In genomic region chr14:94545131-94545841, GRCh38 we compare ENCODE assay signal across 22 cellular contexts. TPM values are rescaled to one million over a fixed set of nuclear protein-coding genes. Genes with fewer than 3 reads are reported as not detected.
DNase-seq lines count a peak whose midpoint lies in the region; ATAC-seq and TF ChIP-seq lines count a peak whose summit lies in the region.
"Had no signal": no experiment of that assay in that cellular context is flagged by ENCODE, and none has a peak within 500 bp of the region (broad histone marks: within the 10 kb centered on the region; RNA-seq: fewer than 3 reads in every experiment).

No MANE protein-coding gene starts in this region.

- ATAC-seq in activated CD8-positive, alpha-beta memory T cell treated with anti-CD3 and anti-CD28 coated beads, Interleukin-2, amount 10 ng/mL, durations not matched to agents 7 days and 5 days: no peak
- no peak for ATAC-seq in HG02571 (IDR thresholded peaks at IDR 0.05; ENCODE audit: unreplicated experiment)
- no peak for ATAC-seq in psoas muscle

- H3K4me3 Mint-ChIP-seq in activated CD8-positive, alpha-beta memory T cell treated with anti-CD3 and anti-CD28 coated beads, Interleukin-2, amount 10 ng/mL, durations not matched to agents 7 days and 5 days: no peak overlapping the region
- H3K4me3 Mint-ChIP-seq: CD14-positive monocyte had no signal

- H3K27ac ChIP-seq in psoas muscle: no peak overlapping the region
- H3K27ac ChIP-seq: neutrophil, stomach, VCaP had no signal

- no peak overlapping the region for H3K27ac Mint-ChIP-seq in activated CD8-positive, alpha-beta memory T cell treated with anti-CD3 and anti-CD28 coated beads, Interleukin-2, amount 10 ng/mL, durations not matched to agents 7 days and 5 days

- no peaks in the 10 kb centered on the region for H3K9me3 ChIP-seq in psoas muscle
- H3K9me3 ChIP-seq: neutrophil had no signal

- H3K4me1 Mint-ChIP-seq in activated CD8-positive, alpha-beta memory T cell treated with anti-CD3 and anti-CD28 coated beads, Interleukin-2, amount 10 ng/mL, durations not matched to agents 7 days and 5 days: no peaks in the 10 kb centered on the region
- H3K4me1 Mint-ChIP-seq: CD14-positive monocyte had no signal

- 59 to 68% (median 60%) methylated on average over 15 of the region's 15 CpGs for WGBS in psoas muscle, 3 donors

- no peak for TF ChIP-seq CTCF in astrocyte of the spinal cord (IDR thresholded peaks at IDR 0.05; ENCODE audit: low read depth, low read length)
- TF ChIP-seq CTCF in psoas muscle (IDR thresholded peaks at IDR 0.05): no peak

- peak; percentile 27 for DNase-seq in activated CD8-positive, alpha-beta memory T cell treated with anti-CD3 and anti-CD28 coated beads, Interleukin-2, amount 10 ng/mL, durations not matched to agents 7 days and 5 days
- DNase-seq in activated CD8-positive, alpha-beta memory T cell treated with anti-CD3 and anti-CD28 coated beads, Interleukin-2, amount 50 U/mL, for 48 hours: no peak
- DNase-seq in astrocyte of the spinal cord (ENCODE audit: low read depth, low spot score): peak; percentile 85
- peak; percentile 58 for DNase-seq in inferior parietal cortex (ENCODE audit: extremely low spot score)
- peak; percentile 67 for DNase-seq in superior temporal gyrus (ENCODE audit: extremely low spot score)
- DNase-seq in DMS114 treated with DMSO at 0.1 percent for 48 hours (lab: John Stamatoyannopoulos, UW; ENCODE audit: unreplicated experiment): no peak
- DNase-seq in psoas muscle: no peak
- DNase-seq: ACHN; midbrain; NCI-H187 treated with DMSO at 0.1 percent for 48 hours; NCI-H510A; SHP77 treated with DMSO at 0.1 percent for 48 hours; stimulated activated CD4-positive, alpha-beta T cell treated with anti-CD3 and anti-CD28 coated beads, Interleukin-2, amount 100 ng/mL, for 24 hours; stomach; T-helper 1 cell had no signal

- intact Hi-C loops in psoas muscle (cut with DNase I): no loop called here

- no peaks in the 10 kb centered on the region for H3K36me3 Mint-ChIP-seq in activated CD8-positive, alpha-beta memory T cell treated with anti-CD3 and anti-CD28 coated beads, Interleukin-2, amount 10 ng/mL, durations not matched to agents 7 days and 5 days
- H3K36me3 Mint-ChIP-seq: CD14-positive monocyte had no signal

- no peaks in the 10 kb centered on the region for H3K4me1 ChIP-seq in psoas muscle

- H3K9me3 Mint-ChIP-seq in activated CD8-positive, alpha-beta memory T cell treated with anti-CD3 and anti-CD28 coated beads, Interleukin-2, amount 10 ng/mL, durations not matched to agents 7 days and 5 days (ENCODE audit: low read depth): no peaks in the 10 kb centered on the region

- CTCF ChIA-PET in activated CD8-positive, alpha-beta memory T cell treated with anti-CD3 and anti-CD28 coated beads, Interleukin-2, amount 10 ng/mL, durations not matched to agents 7 days and 5 days (lab: Charles Lee): no interaction called here

- in situ Hi-C loops in astrocyte of the spinal cord (cut with HindIII; ENCODE audit: low sequenced_read_pairs): no loop called here

- H3K27me3 Mint-ChIP-seq in activated CD8-positive, alpha-beta memory T cell treated with anti-CD3 and anti-CD28 coated beads, Interleukin-2, amount 10 ng/mL, durations not matched to agents 7 days and 5 days: no peaks in the 10 kb centered on the region

- H3K36me3 ChIP-seq in psoas muscle (ENCODE audit: insufficient read depth in 1 of 2, low read depth in 1 of 2): no peaks in the 10 kb centered on the region
- H3K36me3 ChIP-seq: neutrophil, stomach had no signal

- no peaks in the 10 kb centered on the region for H3K27me3 ChIP-seq in psoas muscle (ENCODE audit: insufficient read depth in 3 of 3, low read length in 2 of 3)

- no peak overlapping the region for H3K4me3 ChIP-seq in astrocyte of the spinal cord (ENCODE audit: low read depth, low read length)
- no peak overlapping the region for H3K4me3 ChIP-seq in psoas muscle
- H3K4me3 ChIP-seq: stomach had no signal

RNA-seq across cellular contexts. Expression of gene SERPINA4, which starts 16.0 kb away (rescaled TPM):
- total RNA-seq in activated CD8-positive, alpha-beta memory T cell treated with anti-CD3 and anti-CD28 coated beads, Interleukin-2, amount 10 ng/mL, durations not matched to agents 7 days and 5 days: not detected
- not detected for total RNA-seq in psoas muscle
- not detected for polyA plus RNA-seq in psoas muscle
- total RNA-seq: chondrocyte, fibroblast of villous mesenchyme, urinary bladder had no signal
- polyA plus RNA-seq: CD14-positive monocyte, urinary bladder had no signal

RNA-seq across cellular contexts. Expression of gene SERPINA5, which starts 35.9 kb away (rescaled TPM):
- total RNA-seq in activated CD8-positive, alpha-beta memory T cell treated with anti-CD3 and anti-CD28 coated beads, Interleukin-2, amount 10 ng/mL, durations not matched to agents 7 days and 5 days: not detected
- total RNA-seq in psoas muscle: 10 to 100 TPM in 3 of 4 donors, 1 to 10 TPM in 1; 7.2 to 59.7 (median 24.9) TPM
- 100 to 1,000 TPM in 1 of 3 donors, 1 to 10 TPM in 2; 2.6 to 107 (median 4.2) TPM for polyA plus RNA-seq in psoas muscle
- total RNA-seq: fibroblast of villous mesenchyme had no signal
- polyA plus RNA-seq: CD14-positive monocyte had no signal

RNA-seq across cellular contexts. Expression of gene SERPINA12, which starts 36.0 kb away (rescaled TPM):
- not detected for total RNA-seq in activated CD8-positive, alpha-beta memory T cell treated with anti-CD3 and anti-CD28 coated beads, Interleukin-2, amount 10 ng/mL, durations not matched to agents 7 days and 5 days
- not detected for total RNA-seq in psoas muscle
- polyA plus RNA-seq in psoas muscle: not detected
- total RNA-seq: chondrocyte, fibroblast of villous mesenchyme, stomach, urinary bladder had no signal
- polyA plus RNA-seq: CD14-positive monocyte, urinary bladder had no signal

Comparison
In these comparisons a context has a peak if more than half of its experiments do, and no peak if none do; other contexts are left out.
1. DNase-seq: peak in activated CD8-positive, alpha-beta memory T cell treated with anti-CD3 and anti-CD28 coated beads, Interleukin-2, amount 10 ng/mL, durations not matched to agents 7 days and 5 days (single experiment), astrocyte of the spinal cord (single experiment), inferior parietal cortex (single experiment) and superior temporal gyrus (single experiment); none in activated CD8-positive, alpha-beta memory T cell treated with anti-CD3 and anti-CD28 coated beads, Interleukin-2, amount 50 U/mL, for 48 hours (single experiment), DMS114 treated with DMSO at 0.1 percent for 48 hours (single experiment) and psoas muscle (0 of 2).
2. RNA of gene SERPINA5, which starts 35.9 kb away (total RNA-seq): 7.2 to 59.7 TPM in psoas muscle; not detected in activated CD8-positive, alpha-beta memory T cell treated with anti-CD3 and anti-CD28 coated beads, Interleukin-2, amount 10 ng/mL, durations not matched to agents 7 days and 5 days; every median in the first group is over 4 times any median in the second.